ENCODE assay signal across 22 cellular contexts in the genomic region with DNA sequence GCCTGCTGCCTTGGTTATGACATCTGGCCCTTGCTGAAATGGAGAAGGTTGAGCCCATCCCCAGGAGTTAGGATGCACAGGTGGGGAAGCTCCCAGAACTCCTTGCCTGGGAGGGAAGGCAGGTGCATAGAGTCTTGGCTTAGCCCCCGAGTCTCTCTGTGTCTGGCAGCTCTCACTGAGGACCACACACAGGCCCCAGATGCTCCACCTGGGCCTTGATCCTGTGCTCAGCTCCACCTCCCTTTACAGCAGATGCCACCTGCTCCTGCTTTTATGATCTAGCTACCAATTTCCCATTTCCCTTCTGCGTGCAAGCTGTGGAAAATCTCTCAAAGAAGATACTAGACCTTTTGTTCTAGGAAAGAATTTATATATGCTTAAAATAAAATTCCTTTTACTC. TPM values are rescaled to one million over a fixed set of nuclear protein-coding genes. Genes with fewer than 3 reads are reported as not detected.
"Had no signal": no experiment of that assay in that cellular context is flagged by ENCODE, and none has a peak within 500 bp of the region (broad histone marks: within the 10 kb centered on the region; RNA-seq: fewer than 3 reads in every experiment).

No MANE protein-coding gene starts in this region.

- H3K4me3 ChIP-seq: MG63 had no signal

- H3K36me3 ChIP-seq: MG63 had no signal

- H3K9me3 ChIP-seq: MG63 had no signal

- H3K27me3 ChIP-seq: MG63 had no signal

- DNase-seq: activated B cell treated with CpG ODN at 0.5 μM for 24 hours; activated CD4-positive, alpha-beta T cell treated with anti-CD3 and anti-CD28 coated beads for 1 hour; activated CD4-positive, alpha-beta T cell treated with anti-CD3 and anti-CD28 coated beads, Interleukin-2, amount 10 ng/mL, durations not matched to agents 24 days and 14 days; activated CD4-positive, alpha-beta T cell treated with anti-CD3 and anti-CD28 coated beads, Interleukin-2, amount 50 U/mL, for 48 hours; activated CD8-positive, alpha-beta memory T cell treated with anti-CD3 and anti-CD28 coated beads, Interleukin-2, amount 10 ng/mL, durations not matched to agents 7 days and 5 days; activated effector memory CD4-positive, alpha-beta T cell treated with anti-CD3 and anti-CD28 coated beads, Interleukin-2, amount 50 U/mL, for 16 hours; activated naive CD4-positive, alpha-beta T cell treated with Interleukin-2 at 50 U/mL for 16 hours; activated T-cell treated with anti-CD3 and anti-CD28 coated beads, Interleukin-2, amount 50 U/mL, for 4 hours; amygdala; MG63; MV-4-11; NCI-H1092 treated with DMSO at 0.1 percent for 48 hours; NCI-H1417 treated with DMSO at 0.1 percent for 48 hours; NCI-H187; NCI-H2081; NCI-H446; NCI-H526; NCI-H82; PC-3; T-helper 17 cell; T-helper 9 cell had no signal

RNA-seq across cellular contexts. Expression of gene KCNJ6, which starts 28.8 kb away (rescaled TPM):
- total RNA-seq: activated B cell treated with CpG ODN at 0.5 μM for 24 hours; activated CD4-positive, alpha-beta T cell treated with anti-CD3 and anti-CD28 coated beads, Interleukin-2, amount 10 ng/mL, durations not matched to agents 24 days and 14 days; activated CD8-positive, alpha-beta memory T cell treated with anti-CD3 and anti-CD28 coated beads, Interleukin-2, amount 10 ng/mL, durations not matched to agents 7 days and 5 days; activated T-cell treated with anti-CD3 and anti-CD28 coated beads, Interleukin-2, amount 50 U/mL, for 4 hours; PC-3; SK-MEL-5; T-helper 17 cell had no signal
